Comparison of ENCODE assay signal across 16 cellular contexts in genomic region chr11:36711104-36711825, GRCh38.
DNase-seq lines count a peak whose midpoint lies in the region; ATAC-seq, FAIRE-seq and TF ChIP-seq lines count a peak whose summit lies in the region.
"Had no signal": no experiment of that assay in that cellular context is flagged by ENCODE, and none has a peak within 500 bp of the region (broad histone marks: within the 10 kb centered on the region; RNA-seq: fewer than 3 reads in every experiment).

No MANE protein-coding gene starts in this region.

- SMC1A ChIA-PET in GM12878 (lab: Charles Lee; ENCODE audit: uncharacterized antibody, unreplicated experiment) = interaction anchor here (0.9 to 2.4 kb wide), 6 partner anchors 8 to 144 kb away, joined by 3 to 7 read pairs (median 4); partner anchors contain the start of gene RAG1

- no peak overlapping the region for H3K27ac Mint-ChIP-seq in activated CD4-positive, alpha-beta T cell treated with anti-CD3 and anti-CD28 coated beads for 36 hours
- no peak overlapping the region for H3K27ac Mint-ChIP-seq in activated CD4-positive, alpha-beta T cell treated with anti-CD3 and anti-CD28 coated beads, Interleukin-2, amount 10 ng/mL, durations not matched to agents 24 days and 14 days
- H3K27ac Mint-ChIP-seq: activated naive CD8-positive, alpha-beta T cell had no signal

- no peak for TF ChIP-seq POLR2A in GM12878 (IDR thresholded peaks at IDR 0.05; ENCODE audit: low read depth, low read length)

- intact Hi-C loops in activated CD4-positive, alpha-beta T cell treated with anti-CD3 and anti-CD28 coated beads for 36 hours (cut with DNase I, micrococcal nuclease) = no loop called here
- intact Hi-C loops in activated CD4-positive, alpha-beta T cell treated with anti-CD3 and anti-CD28 coated beads, Interleukin-2, amount 10 ng/mL, durations not matched to agents 24 days and 14 days (cut with micrococcal nuclease) = no loop called here
- intact Hi-C loops in GM12878 (cut with micrococcal nuclease; ENCODE audit: unreplicated experiment) = no loop called here

- H4K20me1 ChIP-seq in GM12878 (ENCODE audit: control insufficient read depth, insufficient read depth) = no peaks in the 10 kb centered on the region

- H3K4me3 Mint-ChIP-seq in activated CD4-positive, alpha-beta T cell treated with anti-CD3 and anti-CD28 coated beads for 36 hours = no peak overlapping the region
- H3K4me3 Mint-ChIP-seq in activated CD4-positive, alpha-beta T cell treated with anti-CD3 and anti-CD28 coated beads, Interleukin-2, amount 10 ng/mL, durations not matched to agents 24 days and 14 days = no peak overlapping the region
- H3K4me3 Mint-ChIP-seq: activated naive CD8-positive, alpha-beta T cell had no signal

- no peaks in the 10 kb centered on the region for H3K36me3 ChIP-seq in GM12878 (ENCODE audit: control insufficient read depth in 2 of 2, insufficient read depth in 2 of 2, low read length in 1 of 2)
- H3K36me3 ChIP-seq in parathyroid adenoma (ENCODE audit: control insufficient read depth, insufficient read depth, low read length) = no peaks in the 10 kb centered on the region
- H3K36me3 ChIP-seq: colonic mucosa, prostate gland, vagina had no signal

- H3K4me1 ChIP-seq in GM12878 (ENCODE audit: control insufficient read depth, insufficient read depth, low read length) (no peaks in the 10 kb centered on the region), parathyroid adenoma (no peaks in the 10 kb centered on the region)
- H3K4me1 ChIP-seq: colonic mucosa, prostate gland, vagina had no signal

- WGBS in GM12878 (ENCODE audit: insufficient coverage, insufficient replicate concordance, low lambda C conversion rate, missing lambda C conversion rate) = 19% methylated on average over 3 of the region's 3 CpGs

- H3K9me3 Mint-ChIP-seq in activated CD4-positive, alpha-beta T cell treated with anti-CD3 and anti-CD28 coated beads for 36 hours (ENCODE audit: low read depth) = no peaks in the 10 kb centered on the region
- no peaks in the 10 kb centered on the region for H3K9me3 Mint-ChIP-seq in activated CD4-positive, alpha-beta T cell treated with anti-CD3 and anti-CD28 coated beads, Interleukin-2, amount 10 ng/mL, durations not matched to agents 24 days and 14 days

- H3K9me3 ChIP-seq in GM12878 (replicated peaks; ENCODE audit: control insufficient read depth, insufficient read depth, low read length) (no peaks in the 10 kb centered on the region), parathyroid adenoma (ENCODE audit: control insufficient read depth, low read length) (no peaks in the 10 kb centered on the region)
- H3K9me3 ChIP-seq: colonic mucosa, mucosa of descending colon, prostate gland, vagina had no signal

- TF ChIP-seq CTCF in GM12878 (IDR thresholded peaks at IDR 0.05 in 2 of 3, conservative IDR thresholded peaks at IDR 0.05 in 1 of 3; ENCODE audit: control insufficient read depth in 2 of 3, extremely low read depth in 1 of 3, insufficient read depth in 1 of 3, low read depth in 3 of 3, low read length in 3 of 3) (peak in 2 of 3 experiments; percentile 18 to 31; a peak in 1 of 6 replicates), parathyroid adenoma (IDR thresholded peaks at IDR 0.05) (peak; percentile 6)

- ATAC-seq in activated CD4-positive, alpha-beta T cell treated with anti-CD3 and anti-CD28 coated beads for 36 hours = no peak
- ATAC-seq in GM12878 (peak; percentile 66), GM19035 (IDR thresholded peaks at IDR 0.05; ENCODE audit: unreplicated experiment) (no peak)
- ATAC-seq: mucosa of descending colon had no signal

- POLR2A ChIA-PET in activated CD4-positive, alpha-beta T cell treated with anti-CD3 and anti-CD28 coated beads for 36 hours (lab: Charles Lee) = no interaction called here
- POLR2A ChIA-PET in GM12878 (lab: Charles Lee) = no interaction called here

- H2AFZ ChIP-seq in GM12878 (ENCODE audit: control insufficient read depth, low read depth, low read length) (no peak overlapping the region), parathyroid adenoma (no peak overlapping the region)

- no peaks in the 10 kb centered on the region for H3K79me2 ChIP-seq in GM12878 (ENCODE audit: control insufficient read depth, insufficient read depth, low read length)
- H3K79me2 ChIP-seq in parathyroid adenoma = no peaks in the 10 kb centered on the region

- no peaks in the 10 kb centered on the region for H3K36me3 Mint-ChIP-seq in activated CD4-positive, alpha-beta T cell treated with anti-CD3 and anti-CD28 coated beads for 36 hours (ENCODE audit: low read depth)
- no peaks in the 10 kb centered on the region for H3K36me3 Mint-ChIP-seq in activated CD4-positive, alpha-beta T cell treated with anti-CD3 and anti-CD28 coated beads, Interleukin-2, amount 10 ng/mL, durations not matched to agents 24 days and 14 days (ENCODE audit: low read depth)
- H3K36me3 Mint-ChIP-seq: activated naive CD8-positive, alpha-beta T cell had no signal

- no TSS peak for BruUV-seq in GM12878 (replicated peaks; lab: Mats Ljungman, UMichigan)

- no peaks in the 10 kb centered on the region for H3K27me3 ChIP-seq in GM12878 (replicated peaks in 1 of 2; ENCODE audit: control insufficient read depth in 2 of 2, insufficient read depth in 2 of 2, low read length in 1 of 2)
- no peaks in the 10 kb centered on the region for H3K27me3 ChIP-seq in parathyroid adenoma (ENCODE audit: control insufficient read depth, insufficient read depth, low read length)
- H3K27me3 ChIP-seq: colonic mucosa, vagina had no signal

- CTCF ChIA-PET in activated CD4-positive, alpha-beta T cell treated with anti-CD3 and anti-CD28 coated beads for 36 hours (lab: Charles Lee) = interaction anchor here (0.6 to 3.3 kb wide), 8 partner anchors 9 to 146 kb away, joined by 3 to 11 read pairs (median 4); no protein-coding TSS in a partner anchor
- CTCF ChIA-PET in GM12878 (lab: Yijun Ruan, JAX) = interaction anchor here (0.6 to 3.9 kb wide), 5 partner anchors 10 to 146 kb away, joined by 3 to 19 read pairs (median 8); no protein-coding TSS in a partner anchor

- H3K27ac ChIP-seq in GM12878 (ENCODE audit: control insufficient read depth, insufficient read depth) (no peak overlapping the region), parathyroid adenoma (no peak overlapping the region)
- H3K27ac ChIP-seq: colonic mucosa, prostate gland, vagina had no signal

- FAIRE-seq in GM12878 (lab: Jason Lieb, UNC) = no peak

- RAD21 ChIA-PET in GM12878 (lab: Charles Lee; ENCODE audit: unreplicated experiment) = interaction anchor here (1.2 to 1.5 kb wide), 2 partner anchors 36 to 147 kb away, joined by 3 to 5 read pairs; no protein-coding TSS in a partner anchor

- H3K4me3 ChIP-seq in GM12878 (no peak overlapping the region), parathyroid adenoma (ENCODE audit: low read depth, low read length) (no peak overlapping the region)
- H3K4me3 ChIP-seq: colonic mucosa, mucosa of descending colon, prostate gland, vagina had no signal

- H3K27me3 Mint-ChIP-seq in activated CD4-positive, alpha-beta T cell treated with anti-CD3 and anti-CD28 coated beads for 36 hours = peaks cover 14% of the 10 kb centered on the region
- peaks cover 5% of the 10 kb centered on the region for H3K27me3 Mint-ChIP-seq in activated CD4-positive, alpha-beta T cell treated with anti-CD3 and anti-CD28 coated beads, Interleukin-2, amount 10 ng/mL, durations not matched to agents 24 days and 14 days

- TF ChIP-seq EP300 in Ishikawa (IDR thresholded peaks at IDR 0.05; ENCODE audit: borderline replicate concordance) (no peak), GM12878 (IDR thresholded peaks at IDR 0.05; ENCODE audit: borderline replicate concordance in 1 of 2, control insufficient read depth in 1 of 2, low read depth in 2 of 2, low read length in 2 of 2) (no peak)

- TF ChIP-seq RAD21 in Ishikawa (IDR thresholded peaks at IDR 0.05; ENCODE audit: low read depth) = no peak
- no peak for TF ChIP-seq RAD21 in GM12878 (IDR thresholded peaks at IDR 0.05; ENCODE audit: insufficient read depth, low read depth, low read length)

- no peaks in the 10 kb centered on the region for H3K4me1 Mint-ChIP-seq in activated CD4-positive, alpha-beta T cell treated with anti-CD3 and anti-CD28 coated beads for 36 hours
- no peaks in the 10 kb centered on the region for H3K4me1 Mint-ChIP-seq in activated CD4-positive, alpha-beta T cell treated with anti-CD3 and anti-CD28 coated beads, Interleukin-2, amount 10 ng/mL, durations not matched to agents 24 days and 14 days

- no peak overlapping the region for H3K4me2 ChIP-seq in GM12878 (ENCODE audit: control insufficient read depth, insufficient read depth)
- no peak overlapping the region for H3K4me2 ChIP-seq in parathyroid adenoma (ENCODE audit: low read length)

- H3K9ac ChIP-seq in GM12878 (ENCODE audit: control insufficient read depth, insufficient read depth, low read length) (no peak overlapping the region), parathyroid adenoma (no peak overlapping the region)

- in situ Hi-C loops in GM12878 (cut with MboI) = no loop called here

- DNase-seq in activated CD4-positive, alpha-beta T cell treated with anti-CD3 and anti-CD28 coated beads for 36 hours = peak; percentile 6
- DNase-seq in activated CD4-positive, alpha-beta T cell treated with anti-CD3 and anti-CD28 coated beads, Interleukin-2, amount 10 ng/mL, durations not matched to agents 24 days and 14 days = no peak
- DNase-seq in GM12878 (ENCODE audit: low read depth, low spot score) (no peak), activated gamma-delta T cell (lab: John Stamatoyannopoulos, UW) (no peak), GM03348 (ENCODE audit: low spot score) (no peak)
- DNase-seq: colonic mucosa, DMS 273 treated with DMSO at 0.1 percent for 48 hours, mucosa of descending colon, NCI-H1105 treated with DMSO at 0.1 percent for 48 hours, SIG-M5 had no signal

TF ChIP-seq in Ishikawa, 13 proteins besides CTCF, POLR2A, EP300 and RAD21:
- TF ChIP-seq TEAD4 (IDR thresholded peaks at IDR 0.05) = no peak
- peak; percentile 29; the same call in 1 of the 2 replicates for TF ChIP-seq YY1 (IDR thresholded peaks at IDR 0.05; ENCODE audit: low read depth)

TF ChIP-seq in GM12878, 131 proteins besides CTCF, POLR2A, EP300 and RAD21:
- TF ChIP-seq YY1 (IDR thresholded peaks at IDR 0.05; ENCODE audit: low read depth, low read length) (peak; percentile 59), PAX5 (IDR thresholded peaks at IDR 0.05; ENCODE audit: borderline replicate concordance, low read depth, low read length) (no peak)
